ENCODE assay signal across 8 cellular contexts in genomic region chr6:26240157-26240980, GRCh38.
DNase-seq lines count a peak whose midpoint lies in the region; ATAC-seq and TF ChIP-seq lines count a peak whose summit lies in the region.

No MANE protein-coding gene starts in this region.

- H4K20me1 ChIP-seq in neural progenitor cell (ENCODE audit: low read depth): no peaks in the 10 kb centered on the region

- no peaks in the 10 kb centered on the region for H3K36me3 Mint-ChIP-seq in neural progenitor cell

- peaks cover 3% of the 10 kb centered on the region for H3K4me1 Mint-ChIP-seq in neural progenitor cell

- TF ChIP-seq POLR2A in esophagus squamous epithelium (IDR thresholded peaks at IDR 0.05): peak in 3 of 4 donors; percentile 44 to 96 (median 87)

- H3K36me3 ChIP-seq in ACC112 (ENCODE audit: insufficient read depth, low read length): no peaks in the 10 kb centered on the region
- no peaks in the 10 kb centered on the region for H3K36me3 ChIP-seq in esophagus squamous epithelium
- H3K36me3 ChIP-seq in neural progenitor cell: no peaks in the 10 kb centered on the region
- H3K36me3 ChIP-seq in upper lobe of right lung: no peaks in the 10 kb centered on the region

- H3K9me3 Mint-ChIP-seq in neural progenitor cell: peaks cover 11% of the 10 kb centered on the region

- H3K9me3 ChIP-seq in esophagus squamous epithelium (no peaks in the 10 kb centered on the region), neural progenitor cell (ENCODE audit: low read depth) (no peaks in the 10 kb centered on the region), upper lobe of right lung (no peaks in the 10 kb centered on the region)

- TF ChIP-seq CTCF in esophagus squamous epithelium (IDR thresholded peaks at IDR 0.05) (no peak), neural progenitor cell (IDR thresholded peaks at IDR 0.05) (no peak), upper lobe of right lung (IDR thresholded peaks at IDR 0.05) (no peak)

- peak overlapping the region; percentile 8 for H3K27ac Mint-ChIP-seq in neural progenitor cell

- no peaks in the 10 kb centered on the region; the same call in 1 of the 2 replicates for H3K27me3 ChIP-seq in ACC112 (ENCODE audit: insufficient read depth, low read length)
- peaks cover 0 to 82% (median 2%) of the 10 kb centered on the region in 4 donors for H3K27me3 ChIP-seq in esophagus squamous epithelium
- H3K27me3 ChIP-seq in neural progenitor cell: no peaks in the 10 kb centered on the region
- peaks cover 50% of the 10 kb centered on the region for H3K27me3 ChIP-seq in upper lobe of right lung

- 1 to 9% methylated on average over 42 to 44 of the region's 48 CpGs for WGBS in esophagus squamous epithelium, 2 donors

- ATAC-seq in GM19043 (IDR thresholded peaks at IDR 0.05; ENCODE audit: low read depth, unreplicated experiment): peak; percentile 60
- peak; percentile 48 for ATAC-seq in HG03439 (IDR thresholded peaks at IDR 0.05; ENCODE audit: unreplicated experiment)
- ATAC-seq in upper lobe of right lung: peak; percentile 94

- no peaks in the 10 kb centered on the region for H3K79me2 ChIP-seq in ACC112 (ENCODE audit: control insufficient read depth, insufficient read depth, low read length, unreplicated experiment)
- no peaks in the 10 kb centered on the region for H3K79me2 ChIP-seq in neural progenitor cell (ENCODE audit: low read depth)

- H3K27ac ChIP-seq in ACC112 (ENCODE audit: low read depth, low read length) (peak overlapping the region; percentile 81), esophagus squamous epithelium (peak overlapping the region; percentile 89 to 96 (median 94)), neural progenitor cell (peak overlapping the region; percentile 78), upper lobe of right lung (peak overlapping the region; percentile 90)

- H3K4me1 ChIP-seq in ACC112 (ENCODE audit: control insufficient read depth, insufficient read depth, low read length, unreplicated experiment) (peaks cover 2% of the 10 kb centered on the region), esophagus squamous epithelium (peaks cover 5 to 34% (median 10%) of the 10 kb centered on the region in 3 donors), neural progenitor cell (peaks cover 12% of the 10 kb centered on the region), upper lobe of right lung (no peaks in the 10 kb centered on the region)

- H2AFZ ChIP-seq in ACC112 (ENCODE audit: low read length, unreplicated experiment): peak overlapping the region; percentile 97
- no peak overlapping the region for H2AFZ ChIP-seq in neural progenitor cell (replicated peaks)

- peak overlapping the region; percentile 56 for H3K4me3 Mint-ChIP-seq in neural progenitor cell

- peak overlapping the region; percentile 73 for H3K4me2 ChIP-seq in neural progenitor cell

- H3K4me3 ChIP-seq in ACC112 (ENCODE audit: low read depth, low read length) (peak overlapping the region; percentile 80), esophagus squamous epithelium (peak overlapping the region; percentile 36 to 76 (median 64)), neural progenitor cell (peak overlapping the region; percentile 57), upper lobe of right lung (peak overlapping the region; percentile 52)

- no peaks in the 10 kb centered on the region for H3K27me3 Mint-ChIP-seq in neural progenitor cell (ENCODE audit: insufficient read depth, low read depth)

- H3F3A ChIP-seq in neural progenitor cell (ENCODE audit: low read depth): peaks cover 20% of the 10 kb centered on the region

- DNase-seq in activated CD8-positive, alpha-beta memory T cell treated with anti-CD3 and anti-CD28 coated beads, Interleukin-2, amount 50 U/mL, for 48 hours: peak; percentile 88
- DNase-seq in esophagus squamous epithelium (lab: John Stamatoyannopoulos, UW) (no peak), neural progenitor cell (ENCODE audit: low spot score) (peak; percentile 71), upper lobe of right lung (no peak), ecto neural progenitor cell (ENCODE audit: low spot score) (no peak)

- intact Hi-C loops in esophagus squamous epithelium (cut with DNase I): no loop called here
- intact Hi-C loops in upper lobe of right lung (cut with DNase I): no loop called here

- no peak overlapping the region for H3K9ac ChIP-seq in neural progenitor cell

Comparison
In these comparisons a context has a peak if more than half of its experiments do, and no peak if none do; other contexts are left out.
1. DNase-seq: peak in activated CD8-positive, alpha-beta memory T cell treated with anti-CD3 and anti-CD28 coated beads, Interleukin-2, amount 50 U/mL, for 48 hours (single experiment) and neural progenitor cell (single experiment); none in esophagus squamous epithelium (single experiment), upper lobe of right lung (single experiment) and ecto neural progenitor cell (single experiment).
2. Peak in every context shown above with its lines, with median percentiles within 50 percentile points of each other: H3K27ac ChIP-seq, H3K4me3 ChIP-seq and ATAC-seq.